11 cellular contexts compared by ENCODE assay signal in the genomic region with DNA sequence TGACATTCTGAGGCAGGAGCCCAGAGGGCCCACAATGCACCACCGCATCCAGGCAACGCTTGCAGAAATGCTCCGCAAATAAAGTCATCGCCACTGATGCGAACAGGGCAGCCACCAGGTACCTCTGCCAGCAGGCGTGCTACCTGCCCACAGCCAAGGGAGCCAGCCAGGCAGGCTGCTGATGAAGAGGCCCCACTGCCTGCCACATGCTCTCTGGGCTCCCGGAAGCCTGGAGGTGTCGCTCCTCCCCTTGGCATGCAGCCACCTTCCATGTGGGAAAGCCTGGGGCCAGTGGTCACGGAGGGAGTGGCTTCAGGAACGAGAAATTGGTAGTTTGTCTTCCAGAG. TPM values are rescaled to one million over a fixed set of nuclear protein-coding genes. Genes with fewer than 3 reads are reported as not detected.
DNase-seq lines count a peak whose midpoint lies in the region; ATAC-seq and TF ChIP-seq lines count a peak whose summit lies in the region.
"Had no signal": no experiment of that assay in that cellular context is flagged by ENCODE, and none has a peak within 500 bp of the region (broad histone marks: within the 10 kb centered on the region; RNA-seq: fewer than 3 reads in every experiment).

No MANE protein-coding gene starts in this region.

- H3K36me3 ChIP-seq in Peyer's patch (no peaks in the 10 kb centered on the region), prostate gland (no peaks in the 10 kb centered on the region)

- TF ChIP-seq CTCF in Peyer's patch (IDR thresholded peaks at IDR 0.05) (no peak), prostate gland (IDR thresholded peaks at IDR 0.05) (no peak)

- H3K4me1 ChIP-seq in Peyer's patch (peaks cover 0 to under 1% (median 0%) of the 10 kb centered on the region in 4 donors), prostate gland (replicated peaks) (no peaks in the 10 kb centered on the region)

- WGBS in prostate gland = 43% methylated on average over 10 of the region's 10 CpGs

- H3K4me3 ChIP-seq in Peyer's patch (no peak overlapping the region), prostate gland (no peak overlapping the region)

- H3K27ac ChIP-seq in Peyer's patch (no peak overlapping the region), prostate gland (no peak overlapping the region)

- ATAC-seq in GM21381 (IDR thresholded peaks at IDR 0.05; ENCODE audit: unreplicated experiment) (no peak), HG03045 (IDR thresholded peaks at IDR 0.05; ENCODE audit: unreplicated experiment) (no peak)
- ATAC-seq: right cardiac atrium had no signal

- TF ChIP-seq POLR2A in Peyer's patch (IDR thresholded peaks at IDR 0.05) = no peak
- TF ChIP-seq POLR2A in prostate gland (IDR thresholded peaks at IDR 0.05) = no peak

- intact Hi-C loops in prostate gland (cut with DNase I) = no loop called here

- DNase-seq in COR-L47 (lab: John Stamatoyannopoulos, UW) (peak; percentile 93), HT-29 (ENCODE audit: low spot score) (peak; percentile 76), Peyer's patch (peak in 2 of 3 donors; percentile 77 to 80), islet precursor cell (peak; percentile 50), prostate gland (ENCODE audit: low spot score) (no peak), foreskin melanocyte (no peak)
- DNase-seq: activated naive CD4-positive, alpha-beta T cell treated with Interleukin-2 at 50 U/mL for 16 hours; CD8-positive, alpha-beta memory T cell had no signal

- no peaks in the 10 kb centered on the region for H3K9me3 ChIP-seq in Peyer's patch
- no peaks in the 10 kb centered on the region for H3K9me3 ChIP-seq in prostate gland

- H3K27me3 ChIP-seq in Peyer's patch (no peaks in the 10 kb centered on the region), prostate gland (replicated peaks; ENCODE audit: insufficient read depth) (no peaks in the 10 kb centered on the region)

RNA-seq across cellular contexts. Expression of gene GPR132, which starts 14.7 kb away (rescaled TPM):
- total RNA-seq in HT-29 (2014; rRNA removed; shearing (Covaris generic)) = not detected in 2 replicates
- total RNA-seq in Peyer's patch (10 to 100 TPM in 1 of 4 donors, 1 to 10 TPM in 3; 1.5 to 29.7 (median 4.2) TPM), prostate gland (1 to 10 TPM in 1 of 2 donors, under 1 TPM in 1; 0.68 to 1.4 TPM)

RNA-seq across cellular contexts. Expression of gene CDCA4, which starts 29.6 kb away (rescaled TPM):
- total RNA-seq in HT-29 (2014; rRNA removed; shearing (Covaris generic)) = 45.4 and 45.7 TPM in 2 replicates
- total RNA-seq in Peyer's patch = 1 to 10 TPM; 3.7 to 9.1 (median 6.6) TPM
- 10 to 100 TPM; 12.3 to 17.6 TPM for total RNA-seq in prostate gland

Comparison
In these comparisons a context has a peak if more than half of its experiments do, and no peak if none do; other contexts are left out.
1. DNase-seq: peak in COR-L47 (single experiment), HT-29 (single experiment), Peyer's patch (2 of 3) and islet precursor cell (single experiment); none in prostate gland (single experiment) and foreskin melanocyte (single experiment).